ENCODE assay signal across 1 cellular context in the genomic region with DNA sequence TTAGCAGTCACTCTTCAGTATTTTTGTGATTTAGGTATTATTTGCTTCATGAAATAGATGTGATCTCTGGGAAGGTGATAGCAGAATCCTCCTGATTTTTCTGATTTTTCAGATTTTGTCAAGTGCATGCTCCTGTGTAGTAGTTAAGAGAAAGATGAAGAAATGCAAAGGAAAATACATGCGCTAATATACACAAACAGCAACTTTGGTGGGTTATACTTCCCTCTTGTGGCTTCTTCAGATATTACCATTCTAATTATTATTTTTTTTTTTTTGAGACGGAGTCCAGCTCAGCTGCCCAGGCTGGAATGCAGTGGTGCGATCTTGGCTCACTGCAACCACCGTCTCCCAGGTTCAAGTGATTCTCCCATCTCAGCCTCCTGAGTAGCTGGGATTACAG.
TF ChIP-seq lines count a peak whose summit lies in the region.

No MANE protein-coding gene starts in this region.

TF ChIP-seq in K562, 482 proteins besides CTCF, POLR2A, EP300 and RAD21 (continued from another document and continues in another):
- TF ChIP-seq, protein P1, sequence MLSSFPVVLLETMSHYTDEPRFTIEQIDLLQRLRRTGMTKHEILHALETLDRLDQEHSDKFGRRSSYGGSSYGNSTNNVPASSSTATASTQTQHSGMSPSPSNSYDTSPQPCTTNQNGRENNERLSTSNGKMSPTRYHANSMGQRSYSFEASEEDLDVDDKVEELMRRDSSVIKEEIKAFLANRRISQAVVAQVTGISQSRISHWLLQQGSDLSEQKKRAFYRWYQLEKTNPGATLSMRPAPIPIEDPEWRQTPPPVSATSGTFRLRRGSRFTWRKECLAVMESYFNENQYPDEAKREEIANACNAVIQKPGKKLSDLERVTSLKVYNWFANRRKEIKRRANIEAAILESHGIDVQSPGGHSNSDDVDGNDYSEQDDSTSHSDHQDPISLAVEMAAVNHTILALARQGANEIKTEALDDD (IDR thresholded peaks at IDR 0.05) = no peak
- TF ChIP-seq, protein P2, sequence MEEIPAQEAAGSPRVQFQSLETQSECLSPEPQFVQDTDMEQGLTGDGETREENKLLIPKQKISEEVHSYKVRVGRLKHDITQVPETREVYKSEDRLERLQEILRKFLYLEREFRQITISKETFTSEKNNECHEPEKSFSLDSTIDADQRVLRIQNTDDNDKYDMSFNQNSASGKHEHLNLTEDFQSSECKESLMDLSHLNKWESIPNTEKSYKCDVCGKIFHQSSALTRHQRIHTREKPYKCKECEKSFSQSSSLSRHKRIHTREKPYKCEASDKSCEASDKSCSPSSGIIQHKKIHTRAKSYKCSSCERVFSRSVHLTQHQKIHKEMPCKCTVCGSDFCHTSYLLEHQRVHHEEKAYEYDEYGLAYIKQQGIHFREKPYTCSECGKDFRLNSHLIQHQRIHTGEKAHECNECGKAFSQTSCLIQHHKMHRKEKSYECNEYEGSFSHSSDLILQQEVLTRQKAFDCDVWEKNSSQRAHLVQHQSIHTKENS (CRISPR knock-in tag; IDR thresholded peaks at IDR 0.05) = no peak
- no peak for TF ChIP-seq TARDBP (IDR thresholded peaks at IDR 0.05)
- TF ChIP-seq NONO (IDR thresholded peaks at IDR 0.05; ENCODE audit: low read depth in 2 of 2, low read length in 1 of 2) = no peak
- no peak for TF ChIP-seq RBM22 (IDR thresholded peaks at IDR 0.05; ENCODE audit: low read depth, low read length, poor library complexity, severe bottlenecking)
- TF ChIP-seq ETV5 (CRISPR knock-in tag; IDR thresholded peaks at IDR 0.05; ENCODE audit: low read depth) = no peak
- TF ChIP-seq ZNF764 (CRISPR knock-in tag; IDR thresholded peaks at IDR 0.05; ENCODE audit: low read depth) = no peak
- TF ChIP-seq POLR3A (IDR thresholded peaks at IDR 0.05; ENCODE audit: borderline replicate concordance, extremely low read depth, insufficient read depth, insufficient read length) = no peak
- TF ChIP-seq ILK (tag; IDR thresholded peaks at IDR 0.05; ENCODE audit: borderline replicate concordance, low read depth) = no peak
- TF ChIP-seq HIVEP1 (CRISPR knock-in tag; IDR thresholded peaks at IDR 0.05) = no peak
- no peak for TF ChIP-seq SMARCE1 (IDR thresholded peaks at IDR 0.05)
- TF ChIP-seq SMARCA4 (IDR thresholded peaks at IDR 0.05) = no peak
- no peak for TF ChIP-seq C11orf30 (IDR thresholded peaks at IDR 0.05; ENCODE audit: low read depth)
- TF ChIP-seq SMC3 (conservative IDR thresholded peaks at IDR 0.05; ENCODE audit: insufficient read depth, low read depth, low read length) = peak; percentile 64
- TF ChIP-seq ZNF57 (CRISPR knock-in tag; IDR thresholded peaks at IDR 0.05) = no peak
- 0 out of 2 replicates have a peak, but pooled peaks have one; percentile 32 for TF ChIP-seq ZNF24 (IDR thresholded peaks at IDR 0.05)
- no peak for TF ChIP-seq NFXL1 (CRISPR knock-in tag; IDR thresholded peaks at IDR 0.05)
- TF ChIP-seq TGIF2 (CRISPR knock-in tag; IDR thresholded peaks at IDR 0.05) = no peak
- no peak for TF ChIP-seq BRCA1 (IDR thresholded peaks at IDR 0.05)
- no peak for TF ChIP-seq BRCA1 (CRISPR knock-in tag; IDR thresholded peaks at IDR 0.05)
- no peak for TF ChIP-seq ARNT (IDR thresholded peaks at IDR 0.05)
- no peak for TF ChIP-seq TAF15 (IDR thresholded peaks at IDR 0.05; ENCODE audit: low read depth, low read length)
- TF ChIP-seq JUN (IDR thresholded peaks at IDR 0.05; ENCODE audit: borderline replicate concordance, low read depth, low read length) = no peak
- TF ChIP-seq JUN (CRISPR knock-in tag; IDR thresholded peaks at IDR 0.05; ENCODE audit: borderline replicate concordance) = no peak
- TF ChIP-seq CREM (IDR thresholded peaks at IDR 0.05; ENCODE audit: low read depth) = no peak
- TF ChIP-seq ZZZ3 (IDR thresholded peaks at IDR 0.05) = 0 out of 2 replicates have a peak, but pooled peaks have one; percentile 54
- TF ChIP-seq, protein P3, sequence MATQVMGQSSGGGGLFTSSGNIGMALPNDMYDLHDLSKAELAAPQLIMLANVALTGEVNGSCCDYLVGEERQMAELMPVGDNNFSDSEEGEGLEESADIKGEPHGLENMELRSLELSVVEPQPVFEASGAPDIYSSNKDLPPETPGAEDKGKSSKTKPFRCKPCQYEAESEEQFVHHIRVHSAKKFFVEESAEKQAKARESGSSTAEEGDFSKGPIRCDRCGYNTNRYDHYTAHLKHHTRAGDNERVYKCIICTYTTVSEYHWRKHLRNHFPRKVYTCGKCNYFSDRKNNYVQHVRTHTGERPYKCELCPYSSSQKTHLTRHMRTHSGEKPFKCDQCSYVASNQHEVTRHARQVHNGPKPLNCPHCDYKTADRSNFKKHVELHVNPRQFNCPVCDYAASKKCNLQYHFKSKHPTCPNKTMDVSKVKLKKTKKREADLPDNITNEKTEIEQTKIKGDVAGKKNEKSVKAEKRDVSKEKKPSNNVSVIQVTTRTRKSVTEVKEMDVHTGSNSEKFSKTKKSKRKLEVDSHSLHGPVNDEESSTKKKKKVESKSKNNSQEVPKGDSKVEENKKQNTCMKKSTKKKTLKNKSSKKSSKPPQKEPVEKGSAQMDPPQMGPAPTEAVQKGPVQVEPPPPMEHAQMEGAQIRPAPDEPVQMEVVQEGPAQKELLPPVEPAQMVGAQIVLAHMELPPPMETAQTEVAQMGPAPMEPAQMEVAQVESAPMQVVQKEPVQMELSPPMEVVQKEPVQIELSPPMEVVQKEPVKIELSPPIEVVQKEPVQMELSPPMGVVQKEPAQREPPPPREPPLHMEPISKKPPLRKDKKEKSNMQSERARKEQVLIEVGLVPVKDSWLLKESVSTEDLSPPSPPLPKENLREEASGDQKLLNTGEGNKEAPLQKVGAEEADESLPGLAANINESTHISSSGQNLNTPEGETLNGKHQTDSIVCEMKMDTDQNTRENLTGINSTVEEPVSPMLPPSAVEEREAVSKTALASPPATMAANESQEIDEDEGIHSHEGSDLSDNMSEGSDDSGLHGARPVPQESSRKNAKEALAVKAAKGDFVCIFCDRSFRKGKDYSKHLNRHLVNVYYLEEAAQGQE (CRISPR knock-in tag; IDR thresholded peaks at IDR 0.05; ENCODE audit: low read depth) = no peak
- TF ChIP-seq RBBP5 (IDR thresholded peaks at IDR 0.05; ENCODE audit: borderline replicate concordance, insufficient read depth, low read length, poor library complexity, severe bottlenecking) = no peak
- TF ChIP-seq, protein P4, sequence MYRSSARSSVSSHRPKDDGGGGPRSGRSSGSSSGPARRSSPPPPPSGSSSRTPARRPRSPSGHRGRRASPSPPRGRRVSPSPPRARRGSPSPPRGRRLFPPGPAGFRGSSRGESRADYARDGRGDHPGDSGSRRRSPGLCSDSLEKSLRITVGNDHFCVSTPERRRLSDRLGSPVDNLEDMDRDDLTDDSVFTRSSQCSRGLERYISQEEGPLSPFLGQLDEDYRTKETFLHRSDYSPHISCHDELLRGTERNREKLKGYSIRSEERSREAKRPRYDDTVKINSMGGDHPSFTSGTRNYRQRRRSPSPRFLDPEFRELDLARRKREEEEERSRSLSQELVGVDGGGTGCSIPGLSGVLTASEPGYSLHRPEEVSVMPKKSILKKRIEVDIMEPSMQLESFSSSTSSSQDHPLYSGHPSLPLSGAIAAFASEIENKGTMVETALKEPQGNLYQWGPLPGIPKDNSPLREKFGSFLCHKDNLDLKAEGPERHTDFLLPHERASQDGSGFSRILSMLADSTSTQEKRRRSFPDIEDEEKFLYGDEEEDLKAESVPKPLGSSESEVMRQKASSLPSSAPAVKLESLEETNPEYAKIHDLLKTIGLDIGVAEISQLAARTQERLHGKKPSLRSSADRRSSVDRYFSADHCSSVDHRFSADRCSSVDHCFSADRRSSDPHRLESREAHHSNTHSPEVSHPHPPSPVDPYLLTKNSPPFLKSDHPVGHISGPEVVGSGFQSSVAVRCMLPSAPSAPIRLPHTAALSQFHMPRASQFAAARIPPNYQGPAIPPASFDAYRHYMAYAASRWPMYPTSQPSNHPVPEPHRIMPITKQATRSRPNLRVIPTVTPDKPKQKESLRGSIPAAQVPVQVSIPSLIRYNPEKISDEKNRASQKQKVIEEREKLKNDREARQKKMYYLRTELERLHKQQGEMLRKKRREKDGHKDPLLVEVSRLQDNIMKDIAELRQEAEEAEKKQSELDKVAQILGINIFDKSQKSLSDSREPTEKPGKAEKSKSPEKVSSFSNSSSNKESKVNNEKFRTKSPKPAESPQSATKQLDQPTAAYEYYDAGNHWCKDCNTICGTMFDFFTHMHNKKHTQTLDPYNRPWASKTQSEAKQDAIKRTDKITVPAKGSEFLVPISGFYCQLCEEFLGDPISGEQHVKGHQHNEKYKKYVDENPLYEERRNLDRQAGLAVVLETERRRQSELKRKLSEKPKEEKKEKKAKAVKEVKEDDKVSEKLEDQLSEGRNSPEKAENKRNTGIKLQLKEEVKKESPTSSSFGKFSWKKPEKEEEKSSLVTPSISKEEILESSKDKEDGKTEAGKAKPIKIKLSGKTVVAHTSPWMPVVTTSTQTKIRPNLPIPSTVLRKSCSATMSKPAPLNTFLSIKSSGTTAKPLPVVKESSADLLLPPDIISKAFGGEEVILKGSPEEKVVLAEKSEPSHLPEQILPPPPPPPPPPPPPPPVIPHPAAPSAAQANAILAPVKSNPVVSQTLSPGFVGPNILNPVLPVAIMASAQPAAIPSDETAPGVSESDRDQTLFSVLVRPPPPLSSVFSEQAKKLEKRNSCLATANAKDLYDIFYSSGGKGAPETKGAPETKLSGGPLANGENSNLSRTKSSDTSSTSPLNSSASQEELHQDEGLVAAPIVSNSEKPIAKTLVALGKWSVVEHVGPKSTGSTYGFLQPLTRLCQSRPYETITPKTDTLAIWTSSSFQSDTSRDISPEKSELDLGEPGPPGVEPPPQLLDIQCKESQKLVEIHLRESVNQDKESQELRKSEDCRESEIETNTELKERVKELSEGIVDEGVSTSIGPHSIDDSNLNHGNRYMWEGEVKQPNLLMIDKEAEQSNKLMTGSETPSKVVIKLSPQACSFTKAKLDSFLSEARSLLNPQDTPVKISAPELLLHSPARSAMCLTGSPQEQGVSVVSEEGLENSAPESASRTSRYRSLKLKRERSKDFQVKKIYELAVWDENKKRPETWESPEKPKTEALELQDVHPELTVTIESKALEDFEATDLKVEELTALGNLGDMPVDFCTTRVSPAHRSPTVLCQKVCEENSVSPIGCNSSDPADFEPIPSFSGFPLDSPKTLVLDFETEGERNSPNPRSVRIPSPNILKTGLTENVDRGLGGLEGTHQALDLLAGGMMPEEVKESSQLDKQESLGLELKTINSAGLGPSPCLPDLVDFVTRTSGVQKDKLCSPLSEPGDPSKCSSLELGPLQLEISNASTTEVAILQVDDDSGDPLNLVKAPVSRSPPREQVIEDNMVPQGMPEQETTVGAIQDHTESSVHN (IDR thresholded peaks at IDR 0.05; ENCODE audit: borderline replicate concordance in 1 of 2, low read depth in 1 of 2) = no peak
- TF ChIP-seq ZKSCAN3 (CRISPR knock-in tag; IDR thresholded peaks at IDR 0.05) = no peak
- no peak for TF ChIP-seq TOE1 (IDR thresholded peaks at IDR 0.05; ENCODE audit: borderline replicate concordance)
- no peak for TF ChIP-seq TOE1 (CRISPR knock-in tag; IDR thresholded peaks at IDR 0.05; ENCODE audit: borderline replicate concordance, low read depth)
- TF ChIP-seq, protein P5, sequence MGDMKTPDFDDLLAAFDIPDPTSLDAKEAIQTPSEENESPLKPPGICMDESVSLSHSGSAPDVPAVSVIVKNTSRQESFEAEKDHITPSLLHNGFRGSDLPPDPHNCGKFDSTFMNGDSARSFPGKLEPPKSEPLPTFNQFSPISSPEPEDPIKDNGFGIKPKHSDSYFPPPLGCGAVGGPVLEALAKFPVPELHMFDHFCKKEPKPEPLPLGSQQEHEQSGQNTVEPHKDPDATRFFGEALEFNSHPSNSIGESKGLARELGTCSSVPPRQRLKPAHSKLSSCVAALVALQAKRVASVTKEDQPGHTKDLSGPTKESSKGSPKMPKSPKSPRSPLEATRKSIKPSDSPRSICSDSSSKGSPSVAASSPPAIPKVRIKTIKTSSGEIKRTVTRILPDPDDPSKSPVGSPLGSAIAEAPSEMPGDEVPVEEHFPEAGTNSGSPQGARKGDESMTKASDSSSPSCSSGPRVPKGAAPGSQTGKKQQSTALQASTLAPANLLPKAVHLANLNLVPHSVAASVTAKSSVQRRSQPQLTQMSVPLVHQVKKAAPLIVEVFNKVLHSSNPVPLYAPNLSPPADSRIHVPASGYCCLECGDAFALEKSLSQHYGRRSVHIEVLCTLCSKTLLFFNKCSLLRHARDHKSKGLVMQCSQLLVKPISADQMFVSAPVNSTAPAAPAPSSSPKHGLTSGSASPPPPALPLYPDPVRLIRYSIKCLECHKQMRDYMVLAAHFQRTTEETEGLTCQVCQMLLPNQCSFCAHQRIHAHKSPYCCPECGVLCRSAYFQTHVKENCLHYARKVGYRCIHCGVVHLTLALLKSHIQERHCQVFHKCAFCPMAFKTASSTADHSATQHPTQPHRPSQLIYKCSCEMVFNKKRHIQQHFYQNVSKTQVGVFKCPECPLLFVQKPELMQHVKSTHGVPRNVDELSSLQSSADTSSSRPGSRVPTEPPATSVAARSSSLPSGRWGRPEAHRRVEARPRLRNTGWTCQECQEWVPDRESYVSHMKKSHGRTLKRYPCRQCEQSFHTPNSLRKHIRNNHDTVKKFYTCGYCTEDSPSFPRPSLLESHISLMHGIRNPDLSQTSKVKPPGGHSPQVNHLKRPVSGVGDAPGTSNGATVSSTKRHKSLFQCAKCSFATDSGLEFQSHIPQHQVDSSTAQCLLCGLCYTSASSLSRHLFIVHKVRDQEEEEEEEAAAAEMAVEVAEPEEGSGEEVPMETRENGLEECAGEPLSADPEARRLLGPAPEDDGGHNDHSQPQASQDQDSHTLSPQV (IDR thresholded peaks at IDR 0.05) = 0 out of 2 replicates have a peak, but pooled peaks have one; percentile 20
- no peak for TF ChIP-seq ZNF253 (CRISPR knock-in tag; conservative IDR thresholded peaks at IDR 0.05)
- TF ChIP-seq HNRNPH1 (optimal IDR thresholded peaks at IDR 0.05; ENCODE audit: low read depth, low read length) = no peak
- TF ChIP-seq, protein P6, sequence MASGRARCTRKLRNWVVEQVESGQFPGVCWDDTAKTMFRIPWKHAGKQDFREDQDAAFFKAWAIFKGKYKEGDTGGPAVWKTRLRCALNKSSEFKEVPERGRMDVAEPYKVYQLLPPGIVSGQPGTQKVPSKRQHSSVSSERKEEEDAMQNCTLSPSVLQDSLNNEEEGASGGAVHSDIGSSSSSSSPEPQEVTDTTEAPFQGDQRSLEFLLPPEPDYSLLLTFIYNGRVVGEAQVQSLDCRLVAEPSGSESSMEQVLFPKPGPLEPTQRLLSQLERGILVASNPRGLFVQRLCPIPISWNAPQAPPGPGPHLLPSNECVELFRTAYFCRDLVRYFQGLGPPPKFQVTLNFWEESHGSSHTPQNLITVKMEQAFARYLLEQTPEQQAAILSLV (tag; IDR thresholded peaks at IDR 0.05) = no peak
- TF ChIP-seq, protein P7, sequence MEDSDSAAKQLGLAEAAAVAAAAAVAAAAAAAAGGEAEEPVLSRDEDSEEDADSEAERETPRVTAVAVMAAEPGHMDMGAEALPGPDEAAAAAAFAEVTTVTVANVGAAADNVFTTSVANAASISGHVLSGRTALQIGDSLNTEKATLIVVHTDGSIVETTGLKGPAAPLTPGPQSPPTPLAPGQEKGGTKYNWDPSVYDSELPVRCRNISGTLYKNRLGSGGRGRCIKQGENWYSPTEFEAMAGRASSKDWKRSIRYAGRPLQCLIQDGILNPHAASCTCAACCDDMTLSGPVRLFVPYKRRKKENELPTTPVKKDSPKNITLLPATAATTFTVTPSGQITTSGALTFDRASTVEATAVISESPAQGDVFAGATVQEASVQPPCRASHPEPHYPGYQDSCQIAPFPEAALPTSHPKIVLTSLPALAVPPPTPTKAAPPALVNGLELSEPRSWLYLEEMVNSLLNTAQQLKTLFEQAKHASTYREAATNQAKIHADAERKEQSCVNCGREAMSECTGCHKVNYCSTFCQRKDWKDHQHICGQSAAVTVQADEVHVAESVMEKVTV (CRISPR knock-in tag; IDR thresholded peaks at IDR 0.05) = 0 out of 2 replicates have a peak, but pooled peaks have one; percentile 24
- no peak for TF ChIP-seq KAT7 (CRISPR knock-in tag; IDR thresholded peaks at IDR 0.05; ENCODE audit: borderline replicate concordance)
- no peak for TF ChIP-seq LEF1 (IDR thresholded peaks at IDR 0.05)
